In genomic region chr19:47274891-47275865, GRCh38 we compare ENCODE assay signal across 9 cellular contexts. TPM values are rescaled to one million over a fixed set of nuclear protein-coding genes. Genes with fewer than 3 reads are reported as not detected.
A peak's percentile ranks its signal among the peaks of the same experiment; 100 is the strongest.
DNase-seq lines count a peak whose midpoint lies in the region; ATAC-seq and TF ChIP-seq lines count a peak whose summit lies in the region.
"Had no signal": no experiment of that assay in that cellular context is flagged by ENCODE, and none has a peak within 500 bp of the region (broad histone marks: within the 10 kb centered on the region; RNA-seq: fewer than 3 reads in every experiment).

No MANE protein-coding gene starts in this region.

- 4% methylated on average over 83 of the region's 83 CpGs for WGBS in urinary bladder

- H3K4me1 ChIP-seq in BLaER1 (peaks cover 52% of the 10 kb centered on the region), mononuclear cell (ENCODE audit: insufficient read depth, low read length) (peaks cover 26% of the 10 kb centered on the region), urinary bladder (ENCODE audit: insufficient read depth) (peaks cover 2% of the 10 kb centered on the region)

- H3K4me3 ChIP-seq in BLaER1 (peak overlapping the region; percentile 78), coronary artery (peak overlapping the region; percentile 97), mononuclear cell (ENCODE audit: low read length) (peak overlapping the region; percentile 33), urinary bladder (ENCODE audit: low read depth, low read length) (peak overlapping the region; percentile 44)

- H4K20me1 ChIP-seq in BLaER1, result peaks cover 22% of the 10 kb centered on the region

- H3K27ac ChIP-seq in BLaER1 (peak overlapping the region; percentile 69), coronary artery (peak overlapping the region; percentile 95 to 97), urinary bladder (ENCODE audit: low read depth) (no peak overlapping the region)

- H3K36me3 ChIP-seq in BLaER1 (peaks cover 17% of the 10 kb centered on the region), urinary bladder (ENCODE audit: insufficient read depth) (no peaks in the 10 kb centered on the region)

- H3K9me3 ChIP-seq in BLaER1 (no peaks in the 10 kb centered on the region), mononuclear cell (ENCODE audit: low read depth, low read length) (no peaks in the 10 kb centered on the region)

- H3K27me3 ChIP-seq in BLaER1 (peaks cover 16% of the 10 kb centered on the region), mononuclear cell (ENCODE audit: insufficient read depth, low read length) (no peaks in the 10 kb centered on the region)

- no peak for TF ChIP-seq CTCF in coronary artery (IDR thresholded peaks at IDR 0.05)

- H3K9ac ChIP-seq in BLaER1, result peak overlapping the region; percentile 82

- DNase-seq in NCI-H524 treated with DMSO at 0.1 percent for 48 hours (lab: John Stamatoyannopoulos, UW) (peak; percentile 24), coronary artery (ENCODE audit: low spot score) (peak; percentile 90), pons (ENCODE audit: low spot score) (no peak), NCI-H1436 (lab: John Stamatoyannopoulos, UW) (no peak)

- peak; percentile 21 for ATAC-seq in GM21381 (IDR thresholded peaks at IDR 0.05; ENCODE audit: unreplicated experiment)

- peak overlapping the region; percentile 100 for H3K4me2 ChIP-seq in BLaER1

RNA-seq across cellular contexts. Expression of gene INAFM1, which starts 0.5 kb away (rescaled TPM):
- total RNA-seq in mononuclear cell, result 1.4 TPM
- total RNA-seq in urinary bladder, result 2.8 TPM
- polyA plus RNA-seq in urinary bladder, result 32.0 TPM

RNA-seq across cellular contexts. Expression of gene CCDC9, which starts 18.9 kb away (rescaled TPM):
- total RNA-seq in mononuclear cell, result 11.5 TPM
- 8.0 TPM for total RNA-seq in urinary bladder
- 36.6 TPM for polyA plus RNA-seq in urinary bladder

RNA-seq across cellular contexts. Expression of gene C5AR1, which starts 34.5 kb away (rescaled TPM):
- total RNA-seq in mononuclear cell, result 92.2 TPM
- total RNA-seq in urinary bladder, result 1.8 TPM
- 19.0 TPM for polyA plus RNA-seq in urinary bladder
- total RNA-seq: HT1080 had no signal

RNA-seq across cellular contexts. Expression of gene BBC3, which starts 44.2 kb away (rescaled TPM):
- 8.4 TPM for total RNA-seq in mononuclear cell
- 1.3 TPM for total RNA-seq in urinary bladder
- polyA plus RNA-seq in urinary bladder, result 6.7 TPM

RNA-seq across cellular contexts. Expression of gene C5AR2, which starts 56.8 kb away (rescaled TPM):
- 4.1 TPM for total RNA-seq in mononuclear cell
- total RNA-seq in urinary bladder, result 0.85 TPM
- 4.9 TPM for polyA plus RNA-seq in urinary bladder
- total RNA-seq: HT1080 had no signal

Comparison
In these comparisons a context has a peak if more than half of its experiments do, and no peak if none do; other contexts are left out.
1. H3K4me3 ChIP-seq: peak in every context shown above with its lines; median percentile 97 in coronary artery; 78 in BLaER1; 44 in urinary bladder; 33 in mononuclear cell.
2. DNase-seq: peak in NCI-H524 treated with DMSO at 0.1 percent for 48 hours (single experiment) and coronary artery (single experiment); none in pons (single experiment) and NCI-H1436 (single experiment).
3. RNA of gene C5AR1, which starts 34.5 kb away (total RNA-seq): 92.2 TPM in mononuclear cell (single experiment); 1.8 TPM in urinary bladder (single experiment); every median in the first group is over 10 times any median in the second.